28 cellular contexts compared by ENCODE assay signal in genomic region chr6:132004668-132005067, GRCh38. TPM values are rescaled to one million over a fixed set of nuclear protein-coding genes. Genes with fewer than 3 reads are reported as not detected.
"Had no signal": no experiment of that assay in that cellular context is flagged by ENCODE, and none has a peak within 500 bp of the region (broad histone marks: within the 10 kb centered on the region; RNA-seq: fewer than 3 reads in every experiment).

No MANE protein-coding gene starts in this region.

- H3K9me3 ChIP-seq: pancreas, prostate gland, SK-N-SH had no signal

- H3K4me2 ChIP-seq: SK-N-SH had no signal

- DNase-seq: activated CD4-positive, alpha-beta T cell treated with anti-CD3 and anti-CD28 coated beads, Interleukin-2, amount 10 ng/mL, durations not matched to agents 7 days and 5 days; activated CD4-positive, CD25-positive, alpha-beta regulatory T cell treated with anti-CD3 and anti-CD28 coated beads, Interleukin-2, amount 50 U/mL, for 72 hours; activated CD8-positive, alpha-beta T cell treated with anti-CD3 and anti-CD28 coated beads for 36 hours; activated naive CD4-positive, alpha-beta T cell; activated T-cell treated with anti-CD3 and anti-CD28 coated beads, Interleukin-2, amount 50 U/mL, for 4 hours; effector CD4-positive, alpha-beta T cell; foreskin keratinocyte; heart right ventricle; left cardiac atrium; midbrain; naive thymus-derived CD8-positive, alpha-beta T cell; nucleus accumbens; pancreas; sigmoid colon; SK-N-SH; stimulated activated CD4-positive, alpha-beta T cell treated with anti-CD3 and anti-CD28 coated beads, Interleukin-15, amount 100 ng/mL, for 24 hours; stimulated activated CD4-positive, alpha-beta T cell treated with anti-CD3 and anti-CD28 coated beads, Interleukin-2, amount 100 ng/mL, for 24 hours; stimulated activated naive B cell treated with anti-CD40 and anti-IgM and Interleukin-4, amounts not matched to agents 10 μg/mL and 1 μg/mL and 100 μg/mL, for 72 hours; SW 1271; T-helper 9 cell; tibial artery had no signal

- ATAC-seq: activated CD8-positive, alpha-beta T cell treated with anti-CD3 and anti-CD28 coated beads for 36 hours; activated naive CD4-positive, alpha-beta T cell treated with anti-CD3 and anti-CD28 coated beads, Interleukin-2, amount 50 U/mL, for 72 hours; activated T-cell treated with anti-CD3 and anti-CD28 coated beads, Interleukin-2, amount 50 U/mL, for 4 hours; activated T-helper 17 cell treated with anti-CD3 and anti-CD28 coated beads, Interleukin-2, amount 50 U/mL, for 72 hours; foreskin keratinocyte; left cardiac atrium; naive thymus-derived CD8-positive, alpha-beta T cell; pancreas had no signal

- H3K27me3 ChIP-seq: foreskin keratinocyte, heart right ventricle, pancreas, sigmoid colon, suprapubic skin, tibial artery had no signal

- H3K36me3 ChIP-seq: heart right ventricle, pancreas, prostate gland, sigmoid colon, suprapubic skin, tibial artery had no signal

- H3K9ac ChIP-seq: SK-N-SH had no signal

- H3K27ac ChIP-seq: foreskin keratinocyte, heart right ventricle, pancreas, sigmoid colon, suprapubic skin, tibial artery had no signal

- FAIRE-seq: bronchial epithelial cell, endometrium, keratinocyte had no signal

- H3K4me1 ChIP-seq: foreskin keratinocyte, pancreas, prostate gland, suprapubic skin had no signal

- H3K4me3 ChIP-seq: heart right ventricle, pancreas, prostate gland, sigmoid colon, suprapubic skin, tibial artery had no signal

RNA-seq across cellular contexts. Expression of gene CCN2, which starts 53.5 kb away (rescaled TPM):
- total RNA-seq: activated CD4-positive, alpha-beta T cell treated with anti-CD3 and anti-CD28 coated beads, Interleukin-2, amount 10 ng/mL, durations not matched to agents 7 days and 5 days; activated CD8-positive, alpha-beta T cell treated with anti-CD3 and anti-CD28 coated beads for 36 hours; activated naive CD4-positive, alpha-beta T cell treated with anti-CD3 and anti-CD28 coated beads, Interleukin-2, amount 50 U/mL, for 72 hours; activated T-helper 17 cell treated with anti-CD3 and anti-CD28 coated beads, Interleukin-2, amount 50 U/mL, for 72 hours had no signal
- polyA plus RNA-seq: naive thymus-derived CD8-positive, alpha-beta T cell had no signal
